In genomic region chr20:19909696-19910095, GRCh38 we compare ENCODE assay signal across 2 cellular contexts.
TF ChIP-seq lines count a peak whose summit lies in the region.

No MANE protein-coding gene starts in this region.

TF ChIP-seq in liver, 16 proteins besides CTCF, POLR2A, EP300 and RAD21:
- TF ChIP-seq ZBTB33 (IDR thresholded peaks at IDR 0.05) (no peak), NR2F2 (IDR thresholded peaks at IDR 0.05) (peak; percentile 61)

TF ChIP-seq in HepG2, 621 proteins besides CTCF, POLR2A, EP300 and RAD21 (continued from another document):
- no peak for TF ChIP-seq PREB (CRISPR knock-in tag; IDR thresholded peaks at IDR 0.05)
- no peak for TF ChIP-seq ZNF510 (CRISPR knock-in tag; IDR thresholded peaks at IDR 0.05; ENCODE audit: low read depth)
- no peak for TF ChIP-seq ZNF30 (CRISPR knock-in tag; IDR thresholded peaks at IDR 0.05)
- no peak for TF ChIP-seq RARG (CRISPR knock-in tag; IDR thresholded peaks at IDR 0.05; ENCODE audit: low read depth)
- TF ChIP-seq ETV5 (CRISPR knock-in tag; IDR thresholded peaks at IDR 0.05; ENCODE audit: borderline replicate concordance): no peak
- no peak for TF ChIP-seq ZNF280D (CRISPR knock-in tag; IDR thresholded peaks at IDR 0.05)
- TF ChIP-seq PLSCR1 (CRISPR knock-in tag; IDR thresholded peaks at IDR 0.05; ENCODE audit: borderline replicate concordance): no peak
- no peak for TF ChIP-seq SATB2 (CRISPR knock-in tag; IDR thresholded peaks at IDR 0.05)
- TF ChIP-seq ZKSCAN8 (CRISPR knock-in tag; IDR thresholded peaks at IDR 0.05; ENCODE audit: borderline replicate concordance): no peak
- TF ChIP-seq CREBL2 (CRISPR knock-in tag; IDR thresholded peaks at IDR 0.05; ENCODE audit: borderline replicate concordance): no peak
- TF ChIP-seq BRCA1 (CRISPR knock-in tag; IDR thresholded peaks at IDR 0.05): no peak
- no peak for TF ChIP-seq SNAI1 (CRISPR knock-in tag; IDR thresholded peaks at IDR 0.05; ENCODE audit: borderline replicate concordance)
